In genomic region chr2:195520671-195521155, GRCh38 we compare ENCODE assay signal across 14 cellular contexts.
DNase-seq lines count a peak whose midpoint lies in the region; ATAC-seq, FAIRE-seq and TF ChIP-seq lines count a peak whose summit lies in the region.
"Had no signal": no experiment of that assay in that cellular context is flagged by ENCODE, and none has a peak within 500 bp of the region (broad histone marks: within the 10 kb centered on the region; RNA-seq: fewer than 3 reads in every experiment).

No MANE protein-coding gene starts in this region.

- WGBS in K562 (ENCODE audit: insufficient coverage, low coverage, missing lambda C conversion rate): 23% methylated on average over 4 of the region's 5 CpGs

- CTCF ChIA-PET in K562 (lab: Yijun Ruan, JAX; ENCODE audit: low intra/inter-chr PET ratio): no interaction called here

- H2AFZ ChIP-seq in K562 (ENCODE audit: low read depth, low read length): peak overlapping the region; percentile 34

- no peaks in the 10 kb centered on the region for H3K9me3 ChIP-seq in K562 (replicated peaks; ENCODE audit: control insufficient read depth, insufficient read depth, low read depth, low read length)
- H3K9me3 ChIP-seq in effector memory CD4-positive, alpha-beta T cell (ENCODE audit: control insufficient read depth, low read length): no peaks in the 10 kb centered on the region
- H3K9me3 ChIP-seq: SJCRH30 had no signal

- no peaks in the 10 kb centered on the region for H4K20me1 ChIP-seq in K562 (replicated peaks; ENCODE audit: control insufficient read depth, insufficient read depth, low read length)

- H3K27me3 ChIP-seq in K562 (ENCODE audit: control insufficient read depth in 2 of 2, insufficient read depth in 2 of 2, low read length in 2 of 2): no peaks in the 10 kb centered on the region
- no peaks in the 10 kb centered on the region for H3K27me3 ChIP-seq in effector memory CD4-positive, alpha-beta T cell (replicated peaks; ENCODE audit: control insufficient read depth, insufficient read depth, low read length, poor library complexity, severe bottlenecking)
- H3K27me3 ChIP-seq: SJCRH30 had no signal

- TF ChIP-seq RAD21 in K562 (CRISPR knock-in tag; conservative IDR thresholded peaks at IDR 0.05 in 1 of 2, IDR thresholded peaks at IDR 0.05 in 1 of 2): no peak

- H3K9me3 Mint-ChIP-seq in naive thymus-derived CD8-positive, alpha-beta T cell: peaks cover 0 to 7% (median 2%) of the 10 kb centered on the region in 9 donors

- H3K9ac ChIP-seq in K562 (ENCODE audit: insufficient read depth in 1 of 2, low read depth in 2 of 2, low read length in 2 of 2): no peak overlapping the region; a peak in 1 of 4 replicates

- POLR2A ChIA-PET in K562 (lab: Yijun Ruan, JAX): no interaction called here
- POLR2A ChIA-PET in naive thymus-derived CD8-positive, alpha-beta T cell (lab: Charles Lee): interaction anchor here (0.6 to 1.2 kb wide), 3 partner anchors 13 to 22 kb away, joined by 3 to 5 read pairs (median 3); no protein-coding TSS in a partner anchor

- H3K36me3 ChIP-seq in K562 (ENCODE audit: control insufficient read depth, insufficient read depth, low read length): no peaks in the 10 kb centered on the region
- H3K36me3 ChIP-seq in effector memory CD4-positive, alpha-beta T cell (ENCODE audit: control insufficient read depth, insufficient read depth, low read length): no peaks in the 10 kb centered on the region
- H3K36me3 ChIP-seq: SJCRH30 had no signal

- H3K27ac Mint-ChIP-seq in naive thymus-derived CD8-positive, alpha-beta T cell: peak overlapping the region in 2 of 10 donors; percentile 12 to 45
- H3K27ac Mint-ChIP-seq: CD4-positive, alpha-beta T cell had no signal

- TF ChIP-seq POLR2A in K562 (conservative IDR thresholded peaks at IDR 0.05): no peak

- BruUV-seq in K562 (replicated peaks; lab: Mats Ljungman, UMichigan): no TSS peak

- H3K27ac ChIP-seq in K562 (ENCODE audit: extremely low read depth, low read depth, low read length): no peak overlapping the region
- H3K27ac ChIP-seq in effector memory CD4-positive, alpha-beta T cell (ENCODE audit: insufficient read depth, low read length, poor library complexity, severe bottlenecking): no peak overlapping the region
- H3K27ac ChIP-seq: SJCRH30 had no signal

- in situ Hi-C loops in K562 (cut with MboI): no loop called here

- H3K79me2 ChIP-seq in K562 (ENCODE audit: control insufficient read depth, insufficient read depth, low read length): no peaks in the 10 kb centered on the region

- no peaks in the 10 kb centered on the region for H3K9me1 ChIP-seq in K562 (ENCODE audit: control insufficient read depth, insufficient read depth, low read length)

- peaks cover 0 to 2% (median 2%) of the 10 kb centered on the region in 3 donors for H3K36me3 Mint-ChIP-seq in naive thymus-derived CD8-positive, alpha-beta T cell

- no peak for FAIRE-seq in K562 (lab: Jason Lieb, UNC)
- FAIRE-seq: endometrium, islet of Langerhans had no signal

- no peak overlapping the region for H3K4me2 ChIP-seq in K562 (ENCODE audit: insufficient read depth, low read length)

- DNase-seq in AG08395 (ENCODE audit: low spot score) (peak; percentile 81), HK-2 (ENCODE audit: unreplicated experiment) (peak; percentile 86), K562 (ENCODE audit: extremely low read depth in 1 of 4, low spot score in 3 of 4) (peak in 1 of 4 experiments; percentile 15), kidney tubule cell (ENCODE audit: low spot score) (peak; percentile 79)
- no peak for DNase-seq in effector memory CD4-positive, alpha-beta T cell
- no peak for DNase-seq in naive thymus-derived CD8-positive, alpha-beta T cell
- DNase-seq: activated CD4-positive, alpha-beta T cell treated with anti-CD3 and anti-CD28 coated beads for 48 hours; CD4-positive, alpha-beta T cell; occipital lobe; SJCRH30 had no signal

- no peak overlapping the region for H3K4me3 Mint-ChIP-seq in naive thymus-derived CD8-positive, alpha-beta T cell
- H3K4me3 Mint-ChIP-seq: CD4-positive, alpha-beta T cell had no signal

- peaks cover 0 to 4% of the 10 kb centered on the region in 2 experiments; a peak in 2 of 5 replicates for H3K4me1 ChIP-seq in K562 (replicated peaks in 1 of 2; ENCODE audit: control insufficient read depth in 2 of 2, insufficient read depth in 2 of 2, low read length in 2 of 2)
- H3K4me1 ChIP-seq in effector memory CD4-positive, alpha-beta T cell (ENCODE audit: control insufficient read depth, insufficient read depth, low read length, poor library complexity, severe bottlenecking): no peaks in the 10 kb centered on the region
- H3K4me1 ChIP-seq: SJCRH30 had no signal

- intact Hi-C loops in K562 (cut with micrococcal nuclease): no loop called here

- ATAC-seq in K562 (peak; percentile 33; the same call in 2 of the 3 replicates), HG03442 (IDR thresholded peaks at IDR 0.05; ENCODE audit: unreplicated experiment) (no peak), HG02798 (IDR thresholded peaks at IDR 0.05; ENCODE audit: poor library complexity, unreplicated experiment) (no peak)
- ATAC-seq in naive thymus-derived CD8-positive, alpha-beta T cell: no peak

- TF ChIP-seq EP300 in K562 (IDR thresholded peaks at IDR 0.05; ENCODE audit: low read length): no peak

- H3K4me3 ChIP-seq in K562: no peak overlapping the region
- no peak overlapping the region for H3K4me3 ChIP-seq in effector memory CD4-positive, alpha-beta T cell (ENCODE audit: insufficient read depth, low read depth, low read length, poor library complexity, severe bottlenecking)
- H3K4me3 ChIP-seq: SJCRH30 had no signal

- H3K27me3 Mint-ChIP-seq in naive thymus-derived CD8-positive, alpha-beta T cell: no peaks in the 10 kb centered on the region
- H3K27me3 Mint-ChIP-seq: CD4-positive, alpha-beta T cell had no signal

- TF ChIP-seq CTCF in K562 (IDR thresholded peaks at IDR 0.05 in 2 of 3, conservative IDR thresholded peaks at IDR 0.05 in 1 of 3; ENCODE audit: insufficient read depth in 2 of 3, low read depth in 1 of 3, low read length in 3 of 3): no peak

- H3K4me1 Mint-ChIP-seq in naive thymus-derived CD8-positive, alpha-beta T cell: peaks cover 20 to 48% (median 25%) of the 10 kb centered on the region in 4 donors

TF ChIP-seq in K562, 482 proteins besides CTCF, POLR2A, EP300 and RAD21:
- TF ChIP-seq ZNF398 (CRISPR knock-in tag; IDR thresholded peaks at IDR 0.05) (no peak), MAFK (IDR thresholded peaks at IDR 0.05; ENCODE audit: low read length) (no peak), RCOR1 (IDR thresholded peaks at IDR 0.05; ENCODE audit: borderline replicate concordance in 1 of 2, low read depth in 2 of 2, low read length in 2 of 2) (no peak), ZNF592 (IDR thresholded peaks at IDR 0.05) (0 out of 2 replicates have a peak, but pooled peaks have one; percentile 33), GABPB1 (CRISPR knock-in tag; IDR thresholded peaks at IDR 0.05) (no peak), MEIS2 (IDR thresholded peaks at IDR 0.05; ENCODE audit: partially characterized antibody) (peak; percentile 28)
- TF ChIP-seq, protein P1, sequence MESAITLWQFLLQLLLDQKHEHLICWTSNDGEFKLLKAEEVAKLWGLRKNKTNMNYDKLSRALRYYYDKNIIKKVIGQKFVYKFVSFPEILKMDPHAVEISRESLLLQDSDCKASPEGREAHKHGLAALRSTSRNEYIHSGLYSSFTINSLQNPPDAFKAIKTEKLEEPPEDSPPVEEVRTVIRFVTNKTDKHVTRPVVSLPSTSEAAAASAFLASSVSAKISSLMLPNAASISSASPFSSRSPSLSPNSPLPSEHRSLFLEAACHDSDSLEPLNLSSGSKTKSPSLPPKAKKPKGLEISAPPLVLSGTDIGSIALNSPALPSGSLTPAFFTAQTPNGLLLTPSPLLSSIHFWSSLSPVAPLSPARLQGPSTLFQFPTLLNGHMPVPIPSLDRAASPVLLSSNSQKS (CRISPR knock-in tag; IDR thresholded peaks at IDR 0.05): no peak
TF ChIP-seq in K562: peak in this region for 2.

Comparison
In these comparisons a context has a peak if more than half of its experiments do, and no peak if none do; other contexts are left out.
1. DNase-seq: peak in AG08395 (single experiment), HK-2 (single experiment) and kidney tubule cell (single experiment); none in effector memory CD4-positive, alpha-beta T cell (0 of 3) and naive thymus-derived CD8-positive, alpha-beta T cell (0 of 10).